Comparison of ENCODE assay signal across 12 cellular contexts in the genomic region with DNA sequence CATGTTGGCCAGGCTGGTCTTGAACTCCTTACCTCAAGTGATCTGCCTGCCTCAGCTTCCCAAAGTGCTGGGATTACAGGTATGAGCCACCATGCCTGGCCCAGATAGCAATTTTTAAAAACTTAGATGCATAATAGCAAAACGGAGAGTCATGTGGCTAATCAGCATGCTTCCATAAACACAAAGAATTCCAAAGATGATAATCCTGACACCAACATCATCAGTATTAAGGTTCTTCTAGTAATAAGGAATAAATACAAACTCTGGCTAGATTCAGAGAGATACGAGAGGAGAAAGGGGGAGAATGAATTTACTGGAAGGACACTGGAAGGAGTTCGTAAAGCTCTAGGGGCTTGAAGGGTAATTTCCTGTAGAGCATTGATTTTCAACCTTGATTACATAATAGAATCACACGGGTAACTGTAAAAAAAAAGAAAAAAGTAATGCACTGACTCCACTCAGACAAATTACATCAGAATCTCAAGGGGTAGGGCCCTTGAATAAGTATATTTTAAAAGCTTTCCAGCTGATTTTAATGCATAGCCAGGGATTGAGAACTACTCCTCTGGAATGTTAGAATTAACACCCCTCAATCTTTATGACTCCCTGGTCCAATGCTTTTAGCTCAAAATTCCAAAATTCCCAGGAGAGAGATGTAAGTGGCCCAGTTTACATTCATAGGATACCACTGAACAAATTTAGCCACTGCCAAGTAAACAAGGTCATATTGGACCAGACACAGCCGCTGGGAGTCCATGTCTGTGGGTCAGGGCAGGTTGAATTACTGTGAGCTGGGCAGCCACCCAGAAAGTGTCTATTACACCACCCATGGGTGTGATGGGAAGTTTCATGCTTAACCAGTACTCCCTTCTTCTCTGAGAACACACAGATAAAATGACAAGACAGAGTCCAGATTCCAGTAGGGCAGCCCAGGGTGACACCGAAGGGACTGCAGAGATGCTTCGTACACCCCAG.
DNase-seq lines count a peak whose midpoint lies in the region; ATAC-seq and TF ChIP-seq lines count a peak whose summit lies in the region.
"Had no signal": no experiment of that assay in that cellular context is flagged by ENCODE, and none has a peak within 500 bp of the region (broad histone marks: within the 10 kb centered on the region; RNA-seq: fewer than 3 reads in every experiment).

No MANE protein-coding gene starts in this region.

- H3F3A ChIP-seq in SK-N-SH (replicated peaks; ENCODE audit: insufficient read depth) = no peaks in the 10 kb centered on the region

- no peak overlapping the region for H3K27ac ChIP-seq in SK-N-SH (ENCODE audit: low read depth in 2 of 2, low read length in 1 of 2)
- H3K27ac ChIP-seq in colonic mucosa = peak overlapping the region; percentile 21
- H3K27ac ChIP-seq in right lobe of liver = no peak overlapping the region
- no peak overlapping the region for H3K27ac ChIP-seq in left lung
- H3K27ac ChIP-seq in foreskin keratinocyte = no peak overlapping the region
- H3K27ac ChIP-seq: lower lobe of right lung, PC-9 had no signal

- H3K4me3 ChIP-seq in SK-N-SH (ENCODE audit: low read depth in 2 of 2, low read length in 1 of 2) (no peak overlapping the region), colonic mucosa (no peak overlapping the region), right lobe of liver (no peak overlapping the region), left lung (no peak overlapping the region)
- H3K4me3 ChIP-seq: lower lobe of right lung, PC-9 had no signal

- no peak overlapping the region for H3K4me2 ChIP-seq in SK-N-SH
- H3K4me2 ChIP-seq: PC-9 had no signal

- CTCF ChIA-PET in SK-N-SH (lab: Yijun Ruan, JAX) = interaction anchor here (1.3 kb wide), 1 partner anchor 15 kb away, joined by 6 read pairs; no protein-coding TSS in a partner anchor

- 71% methylated on average over 7 of the region's 7 CpGs for WGBS in SK-N-SH (ENCODE audit: low lambda C conversion rate)
- 23% methylated on average over 7 of the region's 7 CpGs for WGBS in right lobe of liver (ENCODE audit: insufficient coverage, low coverage, low lambda C conversion rate, missing lambda C conversion rate)

- H2AFZ ChIP-seq in SK-N-SH (ENCODE audit: low read depth) = no peak overlapping the region
- H2AFZ ChIP-seq: PC-9 had no signal

- intact Hi-C loops in colonic mucosa (cut with DNase I) (no loop called here), right lobe of liver (cut with DNase I) (no loop called here), left lung (cut with DNase I) (no loop called here)

- no peaks in the 10 kb centered on the region for H3K79me2 ChIP-seq in SK-N-SH (ENCODE audit: insufficient read depth)

- no peaks in the 10 kb centered on the region for H3K27me3 ChIP-seq in SK-N-SH (ENCODE audit: insufficient read depth)
- H3K27me3 ChIP-seq in colonic mucosa = no peaks in the 10 kb centered on the region
- no peaks in the 10 kb centered on the region for H3K27me3 ChIP-seq in right lobe of liver
- H3K27me3 ChIP-seq in left lung = no peaks in the 10 kb centered on the region
- H3K27me3 ChIP-seq in foreskin keratinocyte = no peaks in the 10 kb centered on the region

- no peak for TF ChIP-seq EP300 in SK-N-SH (IDR thresholded peaks at IDR 0.05; ENCODE audit: borderline replicate concordance in 1 of 2, low read depth in 1 of 2, low read length in 1 of 2)

- H3K9ac ChIP-seq in SK-N-SH = no peak overlapping the region
- H3K9ac ChIP-seq in colonic mucosa (ENCODE audit: low read depth in 2 of 2, low read length in 2 of 2) = no peak overlapping the region

- POLR2A ChIA-PET in SK-N-SH (lab: Yijun Ruan, JAX) = no interaction called here

- TF ChIP-seq CTCF in SK-N-SH (IDR thresholded peaks at IDR 0.05) (no peak), colonic mucosa (IDR thresholded peaks at IDR 0.05) (no peak), right lobe of liver (IDR thresholded peaks at IDR 0.05) (no peak), left lung (IDR thresholded peaks at IDR 0.05) (no peak), foreskin keratinocyte (conservative IDR thresholded peaks at IDR 0.05) (no peak)

- H4K20me1 ChIP-seq in SK-N-SH (ENCODE audit: insufficient read depth) = no peaks in the 10 kb centered on the region

- H3K4me1 ChIP-seq in SK-N-SH (ENCODE audit: control insufficient read depth in 1 of 2, insufficient read depth in 2 of 2, low read depth in 1 of 2, low read length in 1 of 2) (peaks cover 4 to 13% of the 10 kb centered on the region in 2 experiments; a peak in 2 of 4 replicates), colonic mucosa (no peaks in the 10 kb centered on the region), right lobe of liver (peaks cover 0 to 13% (median 6%) of the 10 kb centered on the region in 4 donors), left lung (no peaks in the 10 kb centered on the region), foreskin keratinocyte (peaks cover 16% of the 10 kb centered on the region)
- H3K4me1 ChIP-seq: lower lobe of right lung had no signal

- H3K36me3 ChIP-seq in SK-N-SH (replicated peaks in 1 of 2; ENCODE audit: control insufficient read depth in 1 of 2, insufficient read depth in 2 of 2, low read length in 1 of 2) (no peaks in the 10 kb centered on the region), colonic mucosa (no peaks in the 10 kb centered on the region), right lobe of liver (no peaks in the 10 kb centered on the region), left lung (no peaks in the 10 kb centered on the region)
- H3K36me3 ChIP-seq: lower lobe of right lung had no signal

- TF ChIP-seq POLR2A in right lobe of liver (IDR thresholded peaks at IDR 0.05) = no peak

- DNase-seq in SK-N-SH = no peak
- peak; percentile 82 for DNase-seq in colonic mucosa
- DNase-seq in right lobe of liver = peak; percentile 82 to 93 (median 87)
- no peak for DNase-seq in stimulated activated CD4-positive, alpha-beta T cell treated with anti-CD3 and anti-CD28 coated beads, Interleukin-4, amount 100 ng/mL, for 4 hours
- no peak for DNase-seq in left lung
- no peak for DNase-seq in foreskin keratinocyte
- DNase-seq: Karpas-422, lower lobe of right lung had no signal

- TF ChIP-seq RAD21 in SK-N-SH (IDR thresholded peaks at IDR 0.05; ENCODE audit: low read length) = no peak

- ATAC-seq in SK-N-SH treated with all-trans-retinoic acid at 6 μM for 48 hours = peak; percentile 21; the same call in 1 of the 3 replicates
- ATAC-seq in right lobe of liver = peak; percentile 99 to 100 (median 99)
- ATAC-seq in left lung = no peak
- no peak for ATAC-seq in HG03135 (IDR thresholded peaks at IDR 0.05; ENCODE audit: unreplicated experiment)
- ATAC-seq in foreskin keratinocyte = no peak
- ATAC-seq: activated CD4-positive, CD25-positive, alpha-beta regulatory T cell treated with anti-CD3 and anti-CD28 coated beads, Interleukin-2, amount 50 U/mL, for 24 hours had no signal

- H3K9me3 ChIP-seq in SK-N-SH (no peaks in the 10 kb centered on the region), colonic mucosa (no peaks in the 10 kb centered on the region), right lobe of liver (no peaks in the 10 kb centered on the region), left lung (no peaks in the 10 kb centered on the region)
- H3K9me3 ChIP-seq: lower lobe of right lung had no signal

- no peaks in the 10 kb centered on the region for H3K9me2 ChIP-seq in SK-N-SH

TF ChIP-seq in SK-N-SH treated with all-trans-retinoic acid at 6 μM for 48 hours, 23 proteins besides CTCF, POLR2A, EP300 and RAD21:
- TF ChIP-seq PPARA (CRISPR knock-in tag; IDR thresholded peaks at IDR 0.05; ENCODE audit: borderline replicate concordance) (no peak), ZNF70 (CRISPR knock-in tag; IDR thresholded peaks at IDR 0.05) (no peak), ISL1 (CRISPR knock-in tag; IDR thresholded peaks at IDR 0.05) (peak; percentile 82)

TF ChIP-seq in SK-N-SH, 30 proteins besides CTCF, POLR2A, EP300 and RAD21:
- TF ChIP-seq, protein P1, sequence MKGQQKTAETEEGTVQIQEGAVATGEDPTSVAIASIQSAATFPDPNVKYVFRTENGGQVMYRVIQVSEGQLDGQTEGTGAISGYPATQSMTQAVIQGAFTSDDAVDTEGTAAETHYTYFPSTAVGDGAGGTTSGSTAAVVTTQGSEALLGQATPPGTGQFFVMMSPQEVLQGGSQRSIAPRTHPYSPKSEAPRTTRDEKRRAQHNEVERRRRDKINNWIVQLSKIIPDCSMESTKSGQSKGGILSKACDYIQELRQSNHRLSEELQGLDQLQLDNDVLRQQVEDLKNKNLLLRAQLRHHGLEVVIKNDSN (IDR thresholded peaks at IDR 0.05; ENCODE audit: borderline replicate concordance, low read depth) = no peak
- no peak for TF ChIP-seq MEF2A (IDR thresholded peaks at IDR 0.05; ENCODE audit: borderline replicate concordance, low read depth)
- TF ChIP-seq RXRA (IDR thresholded peaks at IDR 0.05; ENCODE audit: borderline replicate concordance, low read depth) = no peak
- TF ChIP-seq SMC3 (IDR thresholded peaks at IDR 0.05; ENCODE audit: low read depth, low read length) = no peak
- no peak for TF ChIP-seq RCOR1 (IDR thresholded peaks at IDR 0.05; ENCODE audit: low read length)
- TF ChIP-seq SIN3A (IDR thresholded peaks at IDR 0.05; ENCODE audit: borderline replicate concordance, low read depth, low read length) = no peak
TF ChIP-seq in SK-N-SH: peak in this region for 0.

Comparison
In these comparisons a context has a peak if more than half of its experiments do, and no peak if none do; other contexts are left out.
1. ATAC-seq: peak in SK-N-SH treated with all-trans-retinoic acid at 6 μM for 48 hours (single experiment) and right lobe of liver (4 of 4); none in left lung (single experiment), HG03135 (single experiment) and foreskin keratinocyte (single experiment).
2. DNase-seq: peak in colonic mucosa (single experiment) and right lobe of liver (3 of 3); none in SK-N-SH (single experiment), stimulated activated CD4-positive, alpha-beta T cell treated with anti-CD3 and anti-CD28 coated beads, Interleukin-4, amount 100 ng/mL, for 4 hours (0 of 2), left lung (0 of 2) and foreskin keratinocyte (0 of 2).